In genomic region chr3:73581134-73581846, GRCh38 we compare ENCODE assay signal across 27 cellular contexts. TPM values are rescaled to one million over a fixed set of nuclear protein-coding genes. Genes with fewer than 3 reads are reported as not detected.
DNase-seq lines count a peak whose midpoint lies in the region; ATAC-seq, FAIRE-seq and TF ChIP-seq lines count a peak whose summit lies in the region.
"Had no signal": no experiment of that assay in that cellular context is flagged by ENCODE, and none has a peak within 500 bp of the region (broad histone marks: within the 10 kb centered on the region; RNA-seq: fewer than 3 reads in every experiment).

No MANE protein-coding gene starts in this region.

- H3K4me3 ChIP-seq in astrocyte (ENCODE audit: insufficient read depth, low read depth, low read length): no peak overlapping the region
- no peak overlapping the region for H3K4me3 ChIP-seq in muscle layer of duodenum (ENCODE audit: low read depth in 1 of 2, low read length in 2 of 2)
- H3K4me3 ChIP-seq in gastrocnemius medialis: no peak overlapping the region
- no peak overlapping the region for H3K4me3 ChIP-seq in adrenal gland
- H3K4me3 ChIP-seq: BLaER1 treated with 17β-estradiol and CSF1 and Interleukin-3, amounts not matched to agents 10 nM and 100 nM; GM23338; SJCRH30 had no signal

- H4K20me1 ChIP-seq in astrocyte (ENCODE audit: insufficient read depth, low read length): no peaks in the 10 kb centered on the region
- H4K20me1 ChIP-seq: BLaER1 treated with 17β-estradiol and CSF1 and Interleukin-3, amounts not matched to agents 10 nM and 100 nM had no signal

- no peak overlapping the region for H3K4me3 Mint-ChIP-seq in astrocyte (ENCODE audit: unreplicated experiment)
- H3K4me3 Mint-ChIP-seq: CD4-positive, alpha-beta T cell; GM23338; H9 had no signal

- H3K27ac ChIP-seq in astrocyte (ENCODE audit: low read depth, low read length) (peak overlapping the region; percentile 52), muscle layer of duodenum (ENCODE audit: low read length) (peak overlapping the region; percentile 47), gastrocnemius medialis (peak overlapping the region; percentile 89 to 94 (median 90)), adrenal gland (no peak overlapping the region), substantia nigra (ENCODE audit: low read depth, low read length, poor library complexity, severe bottlenecking) (no peak overlapping the region)
- H3K27ac ChIP-seq: BLaER1 treated with 17β-estradiol and CSF1 and Interleukin-3, amounts not matched to agents 10 nM and 100 nM; SJCRH30 had no signal

- no peaks in the 10 kb centered on the region for H3K27me3 ChIP-seq in astrocyte (ENCODE audit: insufficient read depth, low read length)
- H3K27me3 ChIP-seq in muscle layer of duodenum (ENCODE audit: low read depth, low read length): no peaks in the 10 kb centered on the region
- H3K27me3 ChIP-seq in gastrocnemius medialis: no peaks in the 10 kb centered on the region
- H3K27me3 ChIP-seq in adrenal gland: no peaks in the 10 kb centered on the region
- H3K27me3 ChIP-seq: BLaER1 treated with 17β-estradiol and CSF1 and Interleukin-3, amounts not matched to agents 10 nM and 100 nM; SJCRH30 had no signal

- TF ChIP-seq POLR2A in gastrocnemius medialis (IDR thresholded peaks at IDR 0.05) (no peak), adrenal gland (IDR thresholded peaks at IDR 0.05) (no peak)

- ATAC-seq in gastrocnemius medialis (no peak), GM19455 (IDR thresholded peaks at IDR 0.05; ENCODE audit: unreplicated experiment) (no peak)
- ATAC-seq: GM23338, PC-3 had no signal

- 88 to 92% (median 89%) methylated on average over 2 of the region's 2 CpGs for WGBS in adrenal gland, 4 donors

- no peak overlapping the region for H3K27ac Mint-ChIP-seq in astrocyte (ENCODE audit: unreplicated experiment)
- H3K27ac Mint-ChIP-seq: CD4-positive, alpha-beta T cell; GM23338; H9 had no signal

- peak overlapping the region; percentile 55 for H3K4me2 ChIP-seq in astrocyte (ENCODE audit: low read length)
- H3K4me2 ChIP-seq: BLaER1 treated with 17β-estradiol and CSF1 and Interleukin-3, amounts not matched to agents 10 nM and 100 nM; GM23338 had no signal

- peaks cover 34% of the 10 kb centered on the region for H3K4me1 Mint-ChIP-seq in astrocyte (ENCODE audit: low read depth, unreplicated experiment)

- in situ Hi-C loops in gastrocnemius medialis (cut with MboI; ENCODE audit: low sequenced_read_pairs in 4 of 4): no loop called here

- intact Hi-C loops in gastrocnemius medialis (cut with DNase I; ENCODE audit: low total_unique reads) (no loop called here), adrenal gland (cut with DNase I) (no loop called here)

- H2AFZ ChIP-seq in astrocyte (ENCODE audit: low read depth, low read length): no peak overlapping the region
- H2AFZ ChIP-seq: GM23338 had no signal

- H3K27me3 Mint-ChIP-seq in astrocyte (ENCODE audit: low read depth, unreplicated experiment): no peaks in the 10 kb centered on the region
- H3K27me3 Mint-ChIP-seq: CD4-positive, alpha-beta T cell had no signal

- peaks cover 3% of the 10 kb centered on the region for H3K79me2 ChIP-seq in astrocyte (ENCODE audit: insufficient read depth, low read length)

- H3K9me3 ChIP-seq in astrocyte (ENCODE audit: insufficient read depth, low read depth, low read length): no peaks in the 10 kb centered on the region
- no peaks in the 10 kb centered on the region for H3K9me3 ChIP-seq in muscle layer of duodenum (ENCODE audit: control insufficient read depth in 1 of 2, low read length in 2 of 2)
- no peaks in the 10 kb centered on the region for H3K9me3 ChIP-seq in gastrocnemius medialis
- H3K9me3 ChIP-seq in adrenal gland (replicated peaks in 1 of 3): peaks cover 0 to 4% (median 0%) of the 10 kb centered on the region in 3 donors
- H3K9me3 ChIP-seq: BLaER1 treated with 17β-estradiol and CSF1 and Interleukin-3, amounts not matched to agents 10 nM and 100 nM; SJCRH30 had no signal

- H3K36me3 ChIP-seq in astrocyte (ENCODE audit: insufficient read depth, low read length) (no peaks in the 10 kb centered on the region), muscle layer of duodenum (ENCODE audit: control insufficient read depth in 1 of 2, insufficient read depth in 2 of 2, low read length in 2 of 2) (no peaks in the 10 kb centered on the region), gastrocnemius medialis (no peaks in the 10 kb centered on the region), adrenal gland (replicated peaks in 1 of 2) (no peaks in the 10 kb centered on the region)
- H3K36me3 ChIP-seq: BLaER1 treated with 17β-estradiol and CSF1 and Interleukin-3, amounts not matched to agents 10 nM and 100 nM; SJCRH30 had no signal

- peaks cover 22% of the 10 kb centered on the region for H3K4me1 ChIP-seq in astrocyte (ENCODE audit: insufficient read depth, low read length)
- H3K4me1 ChIP-seq in muscle layer of duodenum (ENCODE audit: control insufficient read depth in 1 of 2, insufficient read depth in 2 of 2, low read length in 2 of 2): peaks cover 3 to 22% of the 10 kb centered on the region in 2 donors
- peaks cover 67 to 74% of the 10 kb centered on the region in 2 donors for H3K4me1 ChIP-seq in gastrocnemius medialis
- peaks cover 0 to 9% of the 10 kb centered on the region in 2 donors for H3K4me1 ChIP-seq in adrenal gland (replicated peaks in 1 of 2)

- no peak for FAIRE-seq in astrocyte (lab: Jason Lieb, UNC)
- FAIRE-seq: A204.1, G401.6, HTR-8/SVneo had no signal

- H3K9ac ChIP-seq in astrocyte (ENCODE audit: low read length): peak overlapping the region; percentile 26
- H3K9ac ChIP-seq: BLaER1 treated with 17β-estradiol and CSF1 and Interleukin-3, amounts not matched to agents 10 nM and 100 nM had no signal

- H3K36me3 Mint-ChIP-seq in astrocyte (ENCODE audit: low read depth, unreplicated experiment): peaks cover 8% of the 10 kb centered on the region

- no peaks in the 10 kb centered on the region for H3K9me3 Mint-ChIP-seq in astrocyte (ENCODE audit: unreplicated experiment)
- H3K9me3 Mint-ChIP-seq: CD4-positive, alpha-beta T cell; GM23338; H9 had no signal

- TF ChIP-seq CTCF in astrocyte (IDR thresholded peaks at IDR 0.05; ENCODE audit: insufficient read depth, low read depth, low read length): no peak
- TF ChIP-seq CTCF in gastrocnemius medialis (IDR thresholded peaks at IDR 0.05 in 4 of 5, conservative IDR thresholded peaks at IDR 0.05 in 1 of 5): no peak
- no peak for TF ChIP-seq CTCF in adrenal gland (IDR thresholded peaks at IDR 0.05)

- DNase-seq in EL: peak; percentile 8
- DNase-seq in astrocyte (ENCODE audit: low read depth): no peak
- no peak for DNase-seq in gastrocnemius medialis
- DNase-seq in NCI-H1048 (lab: John Stamatoyannopoulos, UW): no peak
- no peak for DNase-seq in adrenal gland
- DNase-seq in substantia nigra (lab: John Stamatoyannopoulos, UW): no peak
- DNase-seq: AML-193; CD4-positive, alpha-beta T cell; COR-L47; H9; KBM-7; MV-4-11; NCI-H146; NCI-H1930; NCI-H446; NCI-H524 treated with DMSO at 0.1 percent for 48 hours; NCI-H774; SJCRH30 had no signal

RNA-seq across cellular contexts. Expression of gene PDZRN3, which starts 43.5 kb away (rescaled TPM):
- total RNA-seq in astrocyte (19.8 and 25.2 TPM in 2 replicates), gastrocnemius medialis (10 to 100 TPM in 3 of 4 donors, 1 to 10 TPM in 1; 9.1 to 30.3 (median 24.7) TPM), adrenal gland (100 to 1,000 TPM in 1 of 8 donors, 10 to 100 TPM in 7; 11.5 to 126 (median 72.6) TPM)
- 10 to 100 TPM; 16.4 to 60.2 (median 32.2) TPM for polyA plus RNA-seq in adrenal gland
- total RNA-seq: CD4-positive, alpha-beta T cell; MCF 10A; PC-3 had no signal

Comparison
In these comparisons a context has a peak if more than half of its experiments do, and no peak if none do; other contexts are left out.
1. H3K27ac ChIP-seq: peak in astrocyte (single experiment), muscle layer of duodenum (single experiment) and gastrocnemius medialis (4 of 4); none in adrenal gland (0 of 5) and substantia nigra (single experiment).